ENCODE assay signal across 8 cellular contexts in genomic region chr12:122078141-122079037, GRCh38. TPM values are rescaled to one million over a fixed set of nuclear protein-coding genes. Genes with fewer than 3 reads are reported as not detected.
A peak's percentile ranks its signal among the peaks of the same experiment; 100 is the strongest.
DNase-seq lines count a peak whose midpoint lies in the region; ATAC-seq and TF ChIP-seq lines count a peak whose summit lies in the region.

TSS of gene MLXIP (plus strand) at chr12:122078756. CDS start at chr12:122078854, 98 bp downstream.

- peak within 1 kb of the TSS; percentile 68 to 78 for H3K4me3 ChIP-seq in vagina

- H3K4me1 ChIP-seq in vagina: peaks cover 51% of the 10 kb centered on the region

- in situ Hi-C loops in GM13977 (cut with MboI; ENCODE audit: low pct_unique_long_range_greater_than_20kb, low sequenced_read_pairs, unreplicated experiment): no loop called here

- TF ChIP-seq CTCF in GM13977 (IDR thresholded peaks at IDR 0.05; ENCODE audit: extremely low read depth, insufficient read depth, missing control alignments) (no peak), vagina (IDR thresholded peaks at IDR 0.05) (no peak)

- no peaks in the 10 kb centered on the region for H3K27me3 Mint-ChIP-seq in T-helper 17 cell

- peak within 1 kb of the TSS; percentile 96 for H3K27ac Mint-ChIP-seq in T-helper 17 cell

- ATAC-seq in HG02870 (IDR thresholded peaks at IDR 0.05; ENCODE audit: unreplicated experiment) (peak; percentile 73), T-helper 17 cell (peak; percentile 86), left ventricle myocardium superior (peak; percentile 85)

- no peaks in the 10 kb centered on the region for H3K36me3 ChIP-seq in vagina

- peaks cover 34% of the 10 kb centered on the region for H3K4me1 Mint-ChIP-seq in T-helper 17 cell

- H3K27me3 ChIP-seq in vagina: no peaks in the 10 kb centered on the region

- H3K36me3 Mint-ChIP-seq in T-helper 17 cell (ENCODE audit: low read depth): no peaks in the 10 kb centered on the region

- TF ChIP-seq POLR2A in vagina (IDR thresholded peaks at IDR 0.05): peak in 1 of 2 donors; percentile 97

- peak within 1 kb of the TSS; percentile 97 for H3K4me3 Mint-ChIP-seq in T-helper 17 cell

- intact Hi-C loops in left ventricle myocardium superior (cut with micrococcal nuclease) (no loop called here), vagina (cut with DNase I) (no loop called here)

- peak within 1 kb of the TSS; percentile 84 for H3K27ac ChIP-seq in vagina

- DNase-seq in GM13977 (ENCODE audit: low spot score) (peak; percentile 98), NCI-H1694 (lab: John Stamatoyannopoulos, UW) (peak; percentile 60), T-helper 17 cell (peak; percentile 81 to 83 (median 81)), amygdala (lab: John Stamatoyannopoulos, UW) (peak in 55 of 56 donors; percentile 40 to 95 (median 84)), left ventricle myocardium superior (peak; percentile 97), putamen (ENCODE audit: low spot score) (peak; percentile 92), vagina (ENCODE audit: extremely low spot score in 2 of 2) (no peak)

- no peaks in the 10 kb centered on the region for H3K9me3 ChIP-seq in T-helper 17 cell (ENCODE audit: control insufficient read depth, low read length, poor library complexity, severe bottlenecking)
- H3K9me3 ChIP-seq in vagina: no peaks in the 10 kb centered on the region

RNA-seq across cellular contexts. Expression of gene MLXIP, which starts in this region (rescaled TPM):
- total RNA-seq in T-helper 17 cell (10 to 100 TPM; 83.4 to 86.0 TPM), left ventricle myocardium superior (30.2 TPM), vagina (16.9 TPM)

Comparison
In these comparisons a context has a peak if more than half of its experiments do, and no peak if none do; other contexts are left out.
1. DNase-seq: peak in GM13977 (single experiment), NCI-H1694 (single experiment), T-helper 17 cell (3 of 3), amygdala (55 of 56), left ventricle myocardium superior (single experiment) and putamen (single experiment); none in vagina (0 of 2).
2. Peak in every context shown above with its lines, with median percentiles within 50 percentile points of each other: ATAC-seq.